Comparison of ENCODE assay signal across 8 cellular contexts in genomic region chr14:100306506-100307214, GRCh38. TPM values are rescaled to one million over a fixed set of nuclear protein-coding genes. Genes with fewer than 3 reads are reported as not detected.
DNase-seq lines count a peak whose midpoint lies in the region; ATAC-seq and TF ChIP-seq lines count a peak whose summit lies in the region.

No MANE protein-coding gene starts in this region.

- no peak for TF ChIP-seq CTCF in MM.1S (IDR thresholded peaks at IDR 0.05; ENCODE audit: low read length)
- TF ChIP-seq CTCF in omental fat pad (IDR thresholded peaks at IDR 0.05): no peak

- H3K9me3 Mint-ChIP-seq in activated naive CD4-positive, alpha-beta T cell treated with anti-CD3 and anti-CD28 coated beads, Interleukin-2, amount 50 U/mL, for 24 hours: no peaks in the 10 kb centered on the region

- H3K4me3 Mint-ChIP-seq in activated naive CD4-positive, alpha-beta T cell treated with anti-CD3 and anti-CD28 coated beads, Interleukin-2, amount 50 U/mL, for 24 hours: peak overlapping the region; percentile 68

- H3K27ac ChIP-seq in MM.1S (ENCODE audit: low read length) (no peak overlapping the region), SK-N-MC (peak overlapping the region; percentile 64; the same call in 1 of the 2 replicates)

- H3K9ac ChIP-seq in MM.1S (ENCODE audit: low read length): no peak overlapping the region
- H3K9ac ChIP-seq in SK-N-MC (ENCODE audit: insufficient read length): peak overlapping the region; percentile 92

- H3K4me1 Mint-ChIP-seq in activated naive CD4-positive, alpha-beta T cell treated with anti-CD3 and anti-CD28 coated beads, Interleukin-2, amount 50 U/mL, for 24 hours: peaks cover 10% of the 10 kb centered on the region

- peak overlapping the region; percentile 52; the same call in 1 of the 2 replicates for H3K4me2 ChIP-seq in MM.1S (ENCODE audit: low read depth, low read length)

- no peaks in the 10 kb centered on the region for H4K20me1 ChIP-seq in MM.1S (ENCODE audit: insufficient read depth, low read length)

- H3K9me2 ChIP-seq in MM.1S (replicated peaks; ENCODE audit: insufficient read depth, low read length): no peaks in the 10 kb centered on the region

- peaks cover 2% of the 10 kb centered on the region for H3K27me3 Mint-ChIP-seq in activated naive CD4-positive, alpha-beta T cell treated with anti-CD3 and anti-CD28 coated beads, Interleukin-2, amount 50 U/mL, for 24 hours

- peaks cover 7% of the 10 kb centered on the region; the same call in 1 of the 2 replicates for H3K27me3 ChIP-seq in MM.1S (replicated peaks; ENCODE audit: insufficient read depth, low read length)

- DNase-seq in GDM1 (lab: John Stamatoyannopoulos, UW) (peak; percentile 89), HCEC 1CT (peak; percentile 80), MM.1S (peak; percentile 44), SK-N-MC (ENCODE audit: low read depth, low spot score) (no peak), glomerular visceral epithelial cell (ENCODE audit: extremely low spot score) (peak; percentile 92), omental fat pad (ENCODE audit: low spot score) (peak; percentile 62), superior temporal gyrus (ENCODE audit: extremely low spot score) (peak; percentile 89)

- no peaks in the 10 kb centered on the region for H3K36me3 Mint-ChIP-seq in activated naive CD4-positive, alpha-beta T cell treated with anti-CD3 and anti-CD28 coated beads, Interleukin-2, amount 50 U/mL, for 24 hours

- H2AFZ ChIP-seq in MM.1S (ENCODE audit: low read length): no peak overlapping the region

- H3K9me3 ChIP-seq in MM.1S (replicated peaks; ENCODE audit: insufficient read depth, low read length) (no peaks in the 10 kb centered on the region), SK-N-MC (ENCODE audit: low read depth, low read length) (no peaks in the 10 kb centered on the region)

- no peaks in the 10 kb centered on the region for H3K36me3 ChIP-seq in MM.1S (replicated peaks; ENCODE audit: insufficient read depth, low read length)
- no peaks in the 10 kb centered on the region for H3K36me3 ChIP-seq in SK-N-MC (ENCODE audit: insufficient read depth, low read length)

- H3K4me3 ChIP-seq in MM.1S (ENCODE audit: low read length): peak overlapping the region; percentile 37; the same call in 1 of the 2 replicates
- H3K4me3 ChIP-seq in SK-N-MC: peak overlapping the region; percentile 93

- no peaks in the 10 kb centered on the region for H3K79me2 ChIP-seq in MM.1S (ENCODE audit: low read length)

- H3K27ac Mint-ChIP-seq in activated naive CD4-positive, alpha-beta T cell treated with anti-CD3 and anti-CD28 coated beads, Interleukin-2, amount 50 U/mL, for 24 hours: no peak overlapping the region

- H3F3A ChIP-seq in MM.1S (ENCODE audit: insufficient read depth, low read length): no peaks in the 10 kb centered on the region

- peak; percentile 88 for ATAC-seq in omental fat pad (ENCODE audit: low FRiP score)

- no peaks in the 10 kb centered on the region for H3K4me1 ChIP-seq in MM.1S (ENCODE audit: low read length)

RNA-seq across cellular contexts. Expression of gene SLC25A29, which starts 0.4 kb away (rescaled TPM):
- total RNA-seq in omental fat pad: 10 to 100 TPM; 29.7 to 72.2 (median 50.2) TPM

RNA-seq across cellular contexts. Expression of gene SLC25A47, which starts 16.5 kb away (rescaled TPM):
- total RNA-seq in omental fat pad: under 1 TPM in 1 of 4 donors, not detected in 3; 0.37 TPM
